In genomic region chr5:132556511-132557424, GRCh38 we compare ENCODE assay signal across 1 cellular context.
TF ChIP-seq lines count a peak whose summit lies in the region.

TSS of gene RAD50 (plus strand) at chr5:132556977. CDS start at chr5:132557325, 348 bp downstream.

TF ChIP-seq in WTC11, 78 proteins besides CTCF, POLR2A, EP300 and RAD21 (continued from another document and continues in another):
- TF ChIP-seq PRDM15 (CRISPR knock-in tag; IDR thresholded peaks at IDR 0.05) (peak; percentile 41; the same call in 1 of the 2 replicates), ZNF425 (CRISPR knock-in tag; conservative IDR thresholded peaks at IDR 0.05) (no peak), FOXJ3 (CRISPR knock-in tag; IDR thresholded peaks at IDR 0.05; ENCODE audit: borderline replicate concordance) (peak; percentile 76; the same call in 1 of the 2 replicates), ZNF512 (CRISPR knock-in tag; IDR thresholded peaks at IDR 0.05; ENCODE audit: borderline replicate concordance) (no peak), PREB (CRISPR knock-in tag; IDR thresholded peaks at IDR 0.05; ENCODE audit: borderline replicate concordance) (peak; percentile 83; the same call in 1 of the 2 replicates), MAX (CRISPR knock-in tag; IDR thresholded peaks at IDR 0.05) (peak; percentile 99), ESRRA (CRISPR knock-in tag; IDR thresholded peaks at IDR 0.05; ENCODE audit: borderline replicate concordance) (peak; percentile 95), E2F4 (CRISPR knock-in tag; IDR thresholded peaks at IDR 0.05; ENCODE audit: borderline replicate concordance, low read depth) (peak; percentile 71; the same call in 1 of the 2 replicates), ERG (CRISPR knock-in tag; IDR thresholded peaks at IDR 0.05) (peak; percentile 24; the same call in 1 of the 2 replicates), ZNF138 (CRISPR knock-in tag; conservative IDR thresholded peaks at IDR 0.05) (peak; percentile 81; the same call in 1 of the 2 replicates), ZNF121 (CRISPR knock-in tag; IDR thresholded peaks at IDR 0.05) (no peak), SP1 (CRISPR knock-in tag; conservative IDR thresholded peaks at IDR 0.05) (peak; percentile 84), FOXK1 (CRISPR knock-in tag; IDR thresholded peaks at IDR 0.05) (peak; percentile 92), TP53 (CRISPR knock-in tag; IDR thresholded peaks at IDR 0.05) (peak; percentile 94; the same call in 1 of the 2 replicates), SOX15 (CRISPR knock-in tag; IDR thresholded peaks at IDR 0.05) (no peak), ZBTB43 (CRISPR knock-in tag; IDR thresholded peaks at IDR 0.05) (peak; percentile 87; the same call in 1 of the 2 replicates), NR2C2 (CRISPR knock-in tag; IDR thresholded peaks at IDR 0.05) (peak; percentile 63; the same call in 1 of the 2 replicates), MYBL2 (CRISPR knock-in tag; IDR thresholded peaks at IDR 0.05) (peak; percentile 93), ZNF219 (CRISPR knock-in tag; IDR thresholded peaks at IDR 0.05; ENCODE audit: borderline replicate concordance) (peak; percentile 33; the same call in 1 of the 2 replicates), E2F1 (CRISPR knock-in tag; IDR thresholded peaks at IDR 0.05) (peak; percentile 90), FOXP4 (CRISPR knock-in tag; IDR thresholded peaks at IDR 0.05) (peak; percentile 95), ZMAT4 (CRISPR knock-in tag; IDR thresholded peaks at IDR 0.05) (no peak), E2F5 (CRISPR knock-in tag; IDR thresholded peaks at IDR 0.05) (peak; percentile 92; the same call in 1 of the 2 replicates), MXD4 (CRISPR knock-in tag; IDR thresholded peaks at IDR 0.05; ENCODE audit: borderline replicate concordance) (no peak), SMAD4 (CRISPR knock-in tag; IDR thresholded peaks at IDR 0.05) (no peak), JAZF1 (CRISPR knock-in tag; IDR thresholded peaks at IDR 0.05) (no peak), ZNF263 (CRISPR knock-in tag; IDR thresholded peaks at IDR 0.05; ENCODE audit: low read depth) (0 out of 2 replicates have a peak, but pooled peaks have one; percentile 37), ZSCAN18 (CRISPR knock-in tag; IDR thresholded peaks at IDR 0.05) (no peak)
